Comparison of ENCODE assay signal across 12 cellular contexts in genomic region chr7:30331338-30331737, GRCh38. TPM values are rescaled to one million over a fixed set of nuclear protein-coding genes. Genes with fewer than 3 reads are reported as not detected.
DNase-seq lines count a peak whose midpoint lies in the region; ATAC-seq, FAIRE-seq and TF ChIP-seq lines count a peak whose summit lies in the region.
"Had no signal": no experiment of that assay in that cellular context is flagged by ENCODE, and none has a peak within 500 bp of the region (broad histone marks: within the 10 kb centered on the region; RNA-seq: fewer than 3 reads in every experiment).

No MANE protein-coding gene starts in this region.

- H3K27me3 ChIP-seq in MM.1S (replicated peaks; ENCODE audit: insufficient read depth, low read length) (no peaks in the 10 kb centered on the region), GM12878 (replicated peaks in 1 of 2; ENCODE audit: control insufficient read depth in 2 of 2, insufficient read depth in 2 of 2, low read length in 1 of 2) (no peaks in the 10 kb centered on the region)
- H3K27me3 ChIP-seq: hepatocyte had no signal

- POLR2A ChIA-PET in GM12878 (lab: Charles Lee), result interaction anchor here (0.6 to 4.0 kb wide), 7 partner anchors 10 to 115 kb away, joined by 3 to 19 read pairs (median 7); no protein-coding TSS in a partner anchor

- peaks cover 12% of the 10 kb centered on the region for H3F3A ChIP-seq in MM.1S (ENCODE audit: insufficient read depth, low read length)

- BruUV-seq in GM12878 (replicated peaks; lab: Mats Ljungman, UMichigan), result no TSS peak

- no peak for TF ChIP-seq POLR2A in GM12878 (IDR thresholded peaks at IDR 0.05; ENCODE audit: low read depth, low read length)

- H3K79me2 ChIP-seq in MM.1S (ENCODE audit: low read length) (peaks cover 91% of the 10 kb centered on the region), GM12878 (ENCODE audit: control insufficient read depth, insufficient read depth, low read length) (peaks cover 24% of the 10 kb centered on the region)

- no peak for TF ChIP-seq RAD21 in GM12878 (IDR thresholded peaks at IDR 0.05; ENCODE audit: insufficient read depth, low read depth, low read length)

- RAD21 ChIA-PET in GM12878 (lab: Charles Lee; ENCODE audit: unreplicated experiment), result interaction anchor here (0.8 to 7.2 kb wide), 12 partner anchors 9 to 168 kb away, joined by 3 to 54 read pairs (median 6); partner anchors contain the start of gene ZNRF2

- intact Hi-C loops in GM12878 (cut with micrococcal nuclease; ENCODE audit: unreplicated experiment) (loop anchor here (2.0 kb wide), 1 partner anchor 47 kb away; the partner anchor contains the start of gene ZNRF2), mucosa of descending colon (cut with DNase I, micrococcal nuclease) (no loop called here)
- intact Hi-C loops in activated T-helper 2 cell treated with anti-CD3 and anti-CD28 coated beads, Interferon-gamma antibody, Interleukin-2, Interleukin-4, amounts not matched to agents 10 μg/mL and 5 μg/mL and 100 μg/mL, durations not matched to agents 14 hours and 24 hours and 36 hours (cut with micrococcal nuclease), result loop anchor here (1.0 kb wide), 1 partner anchor 16 kb away; no protein-coding TSS in a partner anchor

- peaks cover 5% of the 10 kb centered on the region for H3K9me3 Mint-ChIP-seq in activated T-helper 2 cell treated with anti-CD3 and anti-CD28 coated beads, Interferon-gamma antibody, Interleukin-2, Interleukin-4, amounts not matched to agents 10 μg/mL and 5 μg/mL and 100 μg/mL, durations not matched to agents 14 hours and 24 hours and 36 hours

- ATAC-seq in GM12878 (0 out of 3 replicates have a peak, but pooled peaks have one; percentile 13), mucosa of descending colon (peak; percentile 46)

- no peaks in the 10 kb centered on the region for H3K9me2 ChIP-seq in MM.1S (replicated peaks; ENCODE audit: insufficient read depth, low read length)

- no peak for FAIRE-seq in GM12878 (lab: Jason Lieb, UNC)

- 75% methylated on average over 2 of the region's 2 CpGs for WGBS in GM12878 (ENCODE audit: insufficient coverage, insufficient replicate concordance, low lambda C conversion rate, missing lambda C conversion rate)

- peaks cover 45% of the 10 kb centered on the region for H3K4me1 Mint-ChIP-seq in activated T-helper 2 cell treated with anti-CD3 and anti-CD28 coated beads, Interferon-gamma antibody, Interleukin-2, Interleukin-4, amounts not matched to agents 10 μg/mL and 5 μg/mL and 100 μg/mL, durations not matched to agents 14 hours and 24 hours and 36 hours (ENCODE audit: low read depth)

- no peaks in the 10 kb centered on the region for H3K9me3 ChIP-seq in MM.1S (replicated peaks; ENCODE audit: insufficient read depth, low read length)
- H3K9me3 ChIP-seq in GM12878 (replicated peaks; ENCODE audit: control insufficient read depth, insufficient read depth, low read length), result peaks cover 3% of the 10 kb centered on the region; the same call in 2 of the 3 replicates
- no peaks in the 10 kb centered on the region for H3K9me3 ChIP-seq in mucosa of descending colon

- H3K9ac ChIP-seq in MM.1S (ENCODE audit: low read length), result no peak overlapping the region
- H3K9ac ChIP-seq in GM12878 (ENCODE audit: control insufficient read depth, insufficient read depth, low read length), result no peak overlapping the region

- H4K20me1 ChIP-seq in MM.1S (ENCODE audit: insufficient read depth, low read length), result no peaks in the 10 kb centered on the region
- H4K20me1 ChIP-seq in GM12878 (ENCODE audit: control insufficient read depth, insufficient read depth), result no peaks in the 10 kb centered on the region

- no peaks in the 10 kb centered on the region for H3K27me3 Mint-ChIP-seq in activated T-helper 2 cell treated with anti-CD3 and anti-CD28 coated beads, Interferon-gamma antibody, Interleukin-2, Interleukin-4, amounts not matched to agents 10 μg/mL and 5 μg/mL and 100 μg/mL, durations not matched to agents 14 hours and 24 hours and 36 hours (ENCODE audit: low read depth)

- SMC1A ChIA-PET in GM12878 (lab: Charles Lee; ENCODE audit: uncharacterized antibody, unreplicated experiment), result interaction anchor here (0.6 to 12.8 kb wide), 13 partner anchors 9 to 221 kb away, joined by 3 to 181 read pairs (median 7); no protein-coding TSS in a partner anchor

- H3K4me2 ChIP-seq in MM.1S (ENCODE audit: low read depth, low read length), result peak overlapping the region; percentile 52
- 0 out of 2 replicates have a peak overlapping the region, but pooled peaks have one; percentile 73 for H3K4me2 ChIP-seq in GM12878 (ENCODE audit: control insufficient read depth, insufficient read depth)

- TF ChIP-seq EP300 in GM12878 (IDR thresholded peaks at IDR 0.05; ENCODE audit: borderline replicate concordance in 1 of 2, control insufficient read depth in 1 of 2, low read depth in 2 of 2, low read length in 2 of 2), result no peak

- no peak overlapping the region for H3K4me3 Mint-ChIP-seq in activated T-helper 2 cell treated with anti-CD3 and anti-CD28 coated beads, Interferon-gamma antibody, Interleukin-2, Interleukin-4, amounts not matched to agents 10 μg/mL and 5 μg/mL and 100 μg/mL, durations not matched to agents 14 hours and 24 hours and 36 hours (ENCODE audit: low read depth)

- H3K4me3 ChIP-seq in MM.1S (ENCODE audit: low read length) (0 out of 2 replicates have a peak overlapping the region, but pooled peaks have one; percentile 7), GM12878 (0 out of 2 replicates have a peak overlapping the region, but pooled peaks have one; percentile 8), mucosa of descending colon (no peak overlapping the region)
- H3K4me3 ChIP-seq: hepatocyte had no signal

- no peak overlapping the region for H3K27ac Mint-ChIP-seq in activated T-helper 2 cell treated with anti-CD3 and anti-CD28 coated beads, Interferon-gamma antibody, Interleukin-2, Interleukin-4, amounts not matched to agents 10 μg/mL and 5 μg/mL and 100 μg/mL, durations not matched to agents 14 hours and 24 hours and 36 hours

- H3K27ac ChIP-seq in MM.1S (ENCODE audit: low read length) (peak overlapping the region; percentile 24; the same call in 1 of the 2 replicates), GM12878 (ENCODE audit: control insufficient read depth, insufficient read depth) (peak overlapping the region; percentile 55; the same call in 1 of the 2 replicates)

- H3K4me1 ChIP-seq in MM.1S (ENCODE audit: low read length) (peaks cover 35% of the 10 kb centered on the region), GM12878 (ENCODE audit: control insufficient read depth, insufficient read depth, low read length) (peaks cover 20% of the 10 kb centered on the region), mucosa of descending colon (ENCODE audit: low read depth) (peaks cover 16% of the 10 kb centered on the region)

- TF ChIP-seq CTCF in MM.1S (IDR thresholded peaks at IDR 0.05; ENCODE audit: low read length) (no peak), GM12878 (IDR thresholded peaks at IDR 0.05 in 2 of 3, conservative IDR thresholded peaks at IDR 0.05 in 1 of 3; ENCODE audit: control insufficient read depth in 2 of 3, extremely low read depth in 1 of 3, insufficient read depth in 1 of 3, low read depth in 3 of 3, low read length in 3 of 3) (no peak), mucosa of descending colon (IDR thresholded peaks at IDR 0.05) (no peak)

- H3K36me3 ChIP-seq in MM.1S (replicated peaks; ENCODE audit: insufficient read depth, low read length) (no peaks in the 10 kb centered on the region), GM12878 (ENCODE audit: control insufficient read depth in 2 of 2, insufficient read depth in 2 of 2, low read length in 1 of 2) (no peaks in the 10 kb centered on the region), mucosa of descending colon (ENCODE audit: low read depth) (no peaks in the 10 kb centered on the region)

- no peak overlapping the region for H2AFZ ChIP-seq in MM.1S (ENCODE audit: low read length)
- no peak overlapping the region for H2AFZ ChIP-seq in GM12878 (ENCODE audit: control insufficient read depth, low read depth, low read length)
- H2AFZ ChIP-seq: hepatocyte had no signal

- H3K36me3 Mint-ChIP-seq in activated T-helper 2 cell treated with anti-CD3 and anti-CD28 coated beads, Interferon-gamma antibody, Interleukin-2, Interleukin-4, amounts not matched to agents 10 μg/mL and 5 μg/mL and 100 μg/mL, durations not matched to agents 14 hours and 24 hours and 36 hours (ENCODE audit: low read depth), result peaks cover 28% of the 10 kb centered on the region

- CTCF ChIA-PET in GM12878 (lab: Yijun Ruan, JAX), result interaction anchor here (1.1 to 2.8 kb wide), 10 partner anchors 8 to 167 kb away, joined by 3 to 16 read pairs (median 7); no protein-coding TSS in a partner anchor

- in situ Hi-C loops in GM12878 (cut with MboI), result no loop called here
- in situ Hi-C loops in ACHN (cut with HindIII; ENCODE audit: low pct_ligation_motif_present, low pct_unique_long_range_greater_than_20kb, low sequenced_read_pairs), result no loop called here

- DNase-seq in activated CD4-positive, alpha-beta T cell treated with anti-CD3 and anti-CD28 coated beads for 48 hours, result peak; percentile 13
- DNase-seq in activated CD4-positive, alpha-beta T cell treated with anti-CD3 and anti-CD28 coated beads, Interleukin-2, amount 50 U/mL, for 48 hours, result no peak
- DNase-seq in MM.1S (no peak), GM12878 (ENCODE audit: low read depth, low spot score) (no peak), mucosa of descending colon (no peak), ACHN (no peak), GM19240 (ENCODE audit: insufficient read length, low spot score) (no peak)
- no peak for DNase-seq in activated T-helper 2 cell treated with anti-CD3 and anti-CD28 coated beads, Interferon-gamma antibody, Interleukin-2, Interleukin-4, amounts not matched to agents 10 μg/mL and 5 μg/mL and 100 μg/mL, durations not matched to agents 14 hours and 24 hours and 36 hours (ENCODE audit: low spot score)
- DNase-seq: aorta, mesenchymal stem cell, NCI-H2081 treated with DMSO at 0.1 percent for 48 hours had no signal

RNA-seq across cellular contexts. Expression of gene ZNRF2, which starts 46.9 kb away (rescaled TPM):
- total RNA-seq in GM12878 (2013; cell fraction: nucleolus; rRNA removed), result 35.6 and 39.6 TPM in 2 replicates
- 20.1 and 20.4 TPM in 2 replicates for total RNA-seq in GM12878 (2014; rRNA removed)
- total RNA-seq in GM12878 (2014; rRNA removed; fragmentation: Illumina TruSeq; extraction: Trizol), result 10.2 and 11.8 TPM in 2 replicates
- 16.1 and 16.8 TPM in 2 replicates for total RNA-seq in GM12878 (2021)
- 2.0 TPM for polyA plus RNA-seq in GM12878 (2011; ENCODE audit: low read depth)
- 9.3 and 15.3 TPM in 2 replicates for polyA plus RNA-seq in GM12878 (2011; rRNA removed)
- polyA plus RNA-seq in GM12878 (2011; cell fraction: cytosol; rRNA removed), result 3.2 and 3.8 TPM in 2 replicates
- 4.7 and 4.9 TPM in 2 replicates for polyA plus RNA-seq in GM12878 (2011; cell fraction: nucleus; rRNA removed)
- polyA plus RNA-seq in GM12878 (2012), result 5.0 and 5.9 TPM in 2 replicates
- polyA plus RNA-seq in GM12878 (2014; fragmentation: Illumina TruSeq; extraction: Trizol), result 10.5 and 12.9 TPM in 2 replicates
- 1 to 10 TPM; 3.1 to 4.0 TPM for polyA plus RNA-seq in GM12878 (2014; fragmentation: Nextera tagmentation; extraction: Ambion mirVana)
- 9.6 and 9.7 TPM in 2 replicates for polyA plus RNA-seq in GM12878 (2014; rRNA removed)
- 1 to 10 TPM; 1.2 to 1.6 TPM for polyA plus RNA-seq in GM12878 (2016; fragmentation: Nextera tagmentation; extraction: Ambion mirVana)
- polyA minus RNA-seq in GM12878 (2011; rRNA and poly(A)+ RNA removed), result 5.7 and 8.9 TPM in 2 replicates
- 4.8 and 4.9 TPM in 2 replicates for polyA minus RNA-seq in GM12878 (2011; cell fraction: cytosol; rRNA and poly(A)+ RNA removed)
- polyA minus RNA-seq in GM12878 (2011; cell fraction: nucleus; rRNA and poly(A)+ RNA removed), result 19.3 and 41.0 TPM in 2 replicates
- 10 to 100 TPM; 34.0 to 53.3 (median 40.5) TPM for total RNA-seq in mucosa of descending colon
- 10.2 and 10.4 TPM in 2 replicates for total RNA-seq in activated T-helper 2 cell treated with anti-CD3 and anti-CD28 coated beads, Interferon-gamma antibody, Interleukin-2, Interleukin-4, amounts not matched to agents 10 μg/mL and 5 μg/mL and 100 μg/mL, durations not matched to agents 14 hours and 24 hours and 36 hours

Comparison
In these comparisons a context has a peak if more than half of its experiments do, and no peak if none do; other contexts are left out.
1. intact Hi-C loops: an anchor here in GM12878 (2.0 kb wide) and activated T-helper 2 cell treated with anti-CD3 and anti-CD28 coated beads, Interferon-gamma antibody, Interleukin-2, Interleukin-4, amounts not matched to agents 10 μg/mL and 5 μg/mL and 100 μg/mL, durations not matched to agents 14 hours and 24 hours and 36 hours (1.0 kb wide); none called in mucosa of descending colon.